Comparison of ENCODE assay signal across 8 cellular contexts in genomic region chr1:41003640-41004220, GRCh38. TPM values are rescaled to one million over a fixed set of nuclear protein-coding genes. Genes with fewer than 3 reads are reported as not detected.
A peak's percentile ranks its signal among the peaks of the same experiment; 100 is the strongest.
DNase-seq lines count a peak whose midpoint lies in the region; ATAC-seq and TF ChIP-seq lines count a peak whose summit lies in the region.

No MANE protein-coding gene starts in this region.

- no peaks in the 10 kb centered on the region for H3K36me3 Mint-ChIP-seq in glutamatergic neuron (ENCODE audit: unreplicated experiment)

- H3K9me3 ChIP-seq in KOPT-K1 (ENCODE audit: insufficient read depth, low read length, poor library complexity, severe bottlenecking) = no peaks in the 10 kb centered on the region

- peak overlapping the region; percentile 87 for H3K27ac Mint-ChIP-seq in glutamatergic neuron (ENCODE audit: unreplicated experiment)

- peak; percentile 98 for ATAC-seq in GM21786 (IDR thresholded peaks at IDR 0.05; ENCODE audit: unreplicated experiment)

- TF ChIP-seq CTCF in glutamatergic neuron (IDR thresholded peaks at IDR 0.05; ENCODE audit: partially characterized antibody, unreplicated experiment) = peak; percentile 19

- peaks cover 2% of the 10 kb centered on the region for H3K27me3 Mint-ChIP-seq in glutamatergic neuron (ENCODE audit: unreplicated experiment)

- no peaks in the 10 kb centered on the region for H3K9me3 Mint-ChIP-seq in glutamatergic neuron (ENCODE audit: unreplicated experiment)

- H3K4me3 Mint-ChIP-seq in glutamatergic neuron (ENCODE audit: unreplicated experiment) = no peak overlapping the region

- H3K36me3 ChIP-seq in KOPT-K1 (ENCODE audit: insufficient read depth, low read length) = peaks cover 98% of the 10 kb centered on the region

- H3K27ac ChIP-seq in KOPT-K1 (ENCODE audit: low read depth, low read length, poor library complexity, severe bottlenecking) = peak overlapping the region; percentile 14

- DNase-seq in ELF-1 (ENCODE audit: low read depth, low spot score) (peak; percentile 74), SKM-1 (lab: John Stamatoyannopoulos, UW; ENCODE audit: unreplicated experiment) (peak; percentile 74), glutamatergic neuron (peak; percentile 75), renal cortical epithelial cell (ENCODE audit: low read depth) (peak; percentile 96), 8988T (no peak)
- peak; percentile 87 for DNase-seq in activated naive CD4-positive, alpha-beta T cell treated with anti-CD3 and anti-CD28 coated beads, Interleukin-2, amount 50 U/mL, for 16 hours

- H3K4me1 Mint-ChIP-seq in glutamatergic neuron (ENCODE audit: low read depth, unreplicated experiment) = peaks cover 4% of the 10 kb centered on the region

RNA-seq across cellular contexts. Expression of gene SLFNL1, which starts 17.8 kb away (rescaled TPM):
- 0.20 TPM for total RNA-seq in glutamatergic neuron (ENCODE audit: unreplicated experiment)
- 0.65 TPM in 1 of 2 replicates, not detected in the other for total RNA-seq in renal cortical epithelial cell

RNA-seq across cellular contexts. Expression of gene CTPS1, which starts 24.2 kb away (rescaled TPM):
- total RNA-seq in glutamatergic neuron (ENCODE audit: unreplicated experiment) (110 TPM), renal cortical epithelial cell (29.5 and 38.2 TPM in 2 replicates)
